ENCODE assay signal across 27 cellular contexts in the genomic region with DNA sequence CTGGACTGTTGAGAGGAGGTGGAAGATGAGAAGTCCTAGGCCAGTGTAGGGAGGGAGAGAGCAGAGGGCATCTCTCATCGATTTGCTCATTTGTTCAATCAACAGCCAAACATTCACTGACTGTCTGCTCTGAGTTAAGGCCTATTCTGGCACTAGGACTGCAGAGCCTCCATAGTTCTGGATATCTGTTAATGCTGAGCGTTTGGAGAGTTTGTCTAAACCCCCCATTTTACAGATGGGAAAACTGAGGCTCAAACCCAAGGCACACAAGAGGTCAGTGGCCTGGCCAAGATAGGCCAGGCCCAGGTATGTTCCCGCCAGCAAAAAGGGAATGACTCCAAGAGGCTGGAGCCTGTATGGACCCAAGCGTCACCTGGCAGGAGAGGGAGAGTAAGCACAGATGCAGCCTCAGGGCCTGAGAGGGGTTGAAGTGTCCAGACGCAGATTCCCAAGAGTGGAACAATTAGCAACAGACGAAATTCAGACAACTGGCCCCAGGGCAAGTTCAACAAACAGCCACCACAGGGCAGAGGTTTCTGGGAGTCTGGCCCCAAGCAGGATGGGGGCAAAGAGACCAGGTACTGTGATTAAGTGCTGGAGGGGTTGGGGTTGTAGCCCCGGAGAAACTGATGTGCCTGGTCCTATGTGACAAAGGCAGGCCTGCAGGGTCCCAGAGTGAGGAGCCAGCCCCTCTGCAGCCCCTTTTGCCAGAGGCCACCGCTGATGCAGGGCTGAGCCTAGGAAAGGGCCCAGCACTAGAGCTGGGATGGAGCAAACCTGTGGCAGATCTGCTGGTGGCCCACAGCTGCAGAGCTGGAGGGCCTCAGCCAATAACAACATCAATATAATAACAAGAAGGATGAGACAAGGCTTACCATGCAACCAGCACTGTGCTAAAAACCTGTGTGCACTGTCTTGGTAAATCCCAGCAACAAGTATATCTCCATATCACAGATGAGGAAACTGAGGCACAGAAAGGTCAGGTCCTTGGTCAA.
DNase-seq lines count a peak whose midpoint lies in the region; ATAC-seq and TF ChIP-seq lines count a peak whose summit lies in the region.
"Had no signal": no experiment of that assay in that cellular context is flagged by ENCODE, and none has a peak within 500 bp of the region (broad histone marks: within the 10 kb centered on the region; RNA-seq: fewer than 3 reads in every experiment).

No MANE protein-coding gene starts in this region.

- H3K9me3 Mint-ChIP-seq in stimulated activated memory B cell treated with anti-CD40 and anti-IgM and Interleukin-4, amounts not matched to agents 10 μg/mL and 1 μg/mL and 100 μg/mL, for 72 hours: no peaks in the 10 kb centered on the region
- H3K9me3 Mint-ChIP-seq: activated naive CD8-positive, alpha-beta T cell treated with anti-CD3 and anti-CD28 coated beads, Interleukin-2, amount 50 U/mL, for 24 hours; activated T-cell treated with anti-CD3 and anti-CD28 coated beads, Interleukin-2, amount 50 U/mL, for 4 hours; CD4-positive, alpha-beta T cell; central memory CD8-positive, alpha-beta T cell; T-helper 2 cell treated with Interferon-gamma antibody and Interleukin-4, amounts not matched to agents 5 μg/mL and 100 μg/mL, for 36 hours had no signal

- intact Hi-C loops in tibial artery (cut with DNase I; ENCODE audit: low total_unique reads): no loop called here

- TF ChIP-seq CTCF in tibial artery (IDR thresholded peaks at IDR 0.05): no peak

- no peaks in the 10 kb centered on the region for H3K4me1 Mint-ChIP-seq in stimulated activated memory B cell treated with anti-CD40 and anti-IgM and Interleukin-4, amounts not matched to agents 10 μg/mL and 1 μg/mL and 100 μg/mL, for 72 hours
- H3K4me1 Mint-ChIP-seq: activated CD4-positive, alpha-beta T cell treated with anti-CD3 and anti-CD28 coated beads for 36 hours; activated naive CD8-positive, alpha-beta T cell treated with anti-CD3 and anti-CD28 coated beads, Interleukin-2, amount 50 U/mL, for 24 hours; central memory CD8-positive, alpha-beta T cell had no signal

- no peak overlapping the region for H3K4me3 Mint-ChIP-seq in stimulated activated memory B cell treated with anti-CD40 and anti-IgM and Interleukin-4, amounts not matched to agents 10 μg/mL and 1 μg/mL and 100 μg/mL, for 72 hours
- H3K4me3 Mint-ChIP-seq: activated CD4-positive, alpha-beta T cell treated with anti-CD3 and anti-CD28 coated beads for 36 hours; activated naive CD8-positive, alpha-beta T cell treated with anti-CD3 and anti-CD28 coated beads, Interleukin-2, amount 50 U/mL, for 24 hours; activated T-cell treated with anti-CD3 and anti-CD28 coated beads, Interleukin-2, amount 50 U/mL, for 4 hours; CD4-positive, alpha-beta T cell; central memory CD8-positive, alpha-beta T cell; T-helper 2 cell treated with Interferon-gamma antibody and Interleukin-4, amounts not matched to agents 5 μg/mL and 100 μg/mL, for 36 hours had no signal

- H3K27ac ChIP-seq in tibial artery: no peak overlapping the region
- H3K27ac ChIP-seq: gastroesophageal sphincter, hepatocyte, parathyroid adenoma had no signal

- no peaks in the 10 kb centered on the region for H3K27me3 ChIP-seq in tibial artery
- H3K27me3 ChIP-seq: gastroesophageal sphincter, hepatocyte had no signal

- H3K27ac Mint-ChIP-seq in stimulated activated memory B cell treated with anti-CD40 and anti-IgM and Interleukin-4, amounts not matched to agents 10 μg/mL and 1 μg/mL and 100 μg/mL, for 72 hours: peak overlapping the region; percentile 13
- H3K27ac Mint-ChIP-seq: activated CD4-positive, alpha-beta T cell treated with anti-CD3 and anti-CD28 coated beads for 36 hours; activated naive CD8-positive, alpha-beta T cell treated with anti-CD3 and anti-CD28 coated beads, Interleukin-2, amount 50 U/mL, for 24 hours; CD4-positive, alpha-beta T cell; T-helper 2 cell treated with Interferon-gamma antibody and Interleukin-4, amounts not matched to agents 5 μg/mL and 100 μg/mL, for 36 hours had no signal

- H3K9me3 ChIP-seq in tibial artery: no peaks in the 10 kb centered on the region
- H3K9me3 ChIP-seq: gastroesophageal sphincter had no signal

- no peak overlapping the region for H3K4me3 ChIP-seq in tibial artery
- H3K4me3 ChIP-seq: gastroesophageal sphincter, hepatocyte had no signal

- H3K27me3 Mint-ChIP-seq in stimulated activated memory B cell treated with anti-CD40 and anti-IgM and Interleukin-4, amounts not matched to agents 10 μg/mL and 1 μg/mL and 100 μg/mL, for 72 hours: no peaks in the 10 kb centered on the region
- H3K27me3 Mint-ChIP-seq: activated CD4-positive, alpha-beta T cell treated with anti-CD3 and anti-CD28 coated beads for 36 hours; CD4-positive, alpha-beta T cell had no signal

- H3K36me3 Mint-ChIP-seq in stimulated activated memory B cell treated with anti-CD40 and anti-IgM and Interleukin-4, amounts not matched to agents 10 μg/mL and 1 μg/mL and 100 μg/mL, for 72 hours: no peaks in the 10 kb centered on the region

- no peaks in the 10 kb centered on the region for H3K36me3 ChIP-seq in tibial artery
- H3K36me3 ChIP-seq: gastroesophageal sphincter had no signal

- H3K4me1 ChIP-seq in tibial artery: no peaks in the 10 kb centered on the region
- H3K4me1 ChIP-seq: parathyroid adenoma had no signal

- DNase-seq in NCI-H1417 (lab: John Stamatoyannopoulos, UW) (peak in 2 of 3 experiments; percentile 56 to 86), NCI-H1417 treated with DMSO at 0.1 percent for 48 hours (lab: John Stamatoyannopoulos, UW) (no peak), NCI-H524 treated with DMSO at 0.1 percent for 48 hours (lab: John Stamatoyannopoulos, UW) (peak; percentile 26), left lobe of liver (ENCODE audit: low spot score) (no peak), NCI-H2227 treated with DMSO at 0.1 percent for 48 hours (lab: John Stamatoyannopoulos, UW) (no peak), tibial artery (no peak), NOMO-1 treated with dmso at 0.1 percent for 144 hours (lab: John Stamatoyannopoulos, UW; ENCODE audit: unreplicated experiment) (no peak)
- DNase-seq: 8988T; activated CD4-positive, alpha-beta T cell treated with anti-CD3 and anti-CD28 coated beads for 36 hours; activated naive CD8-positive, alpha-beta T cell treated with anti-CD3 and anti-CD28 coated beads, Interleukin-2, amount 50 U/mL, for 24 hours; activated T-cell treated with anti-CD3 and anti-CD28 coated beads, Interleukin-2, amount 50 U/mL, for 4 hours; CD4-positive, alpha-beta T cell; EL; Karpas-422; left ventricle myocardium superior; MV-4-11; NCI-H187 treated with DMSO at 0.1 percent for 48 hours; OCI-M1; right cardiac atrium; stimulated activated CD4-positive, alpha-beta T cell treated with anti-CD3 and anti-CD28 coated beads, Interleukin-2, amount 100 ng/mL, for 48 hours; substantia nigra had no signal

- ATAC-seq in left lobe of liver: peak; percentile 50
- ATAC-seq in stimulated activated memory B cell treated with anti-CD40 and anti-IgM and Interleukin-4, amounts not matched to agents 10 μg/mL and 1 μg/mL and 100 μg/mL, for 72 hours: no peak
- ATAC-seq: activated CD4-positive, alpha-beta T cell treated with anti-CD3 and anti-CD28 coated beads for 36 hours; activated naive CD8-positive, alpha-beta T cell treated with anti-CD3 and anti-CD28 coated beads, Interleukin-2, amount 50 U/mL, for 24 hours; activated T-cell treated with anti-CD3 and anti-CD28 coated beads, Interleukin-2, amount 50 U/mL, for 4 hours; gastroesophageal sphincter; left ventricle myocardium superior; right cardiac atrium had no signal

Comparison
In these comparisons a context has a peak if more than half of its experiments do, and no peak if none do; other contexts are left out.
1. DNase-seq: peak in NCI-H1417 (2 of 3) and NCI-H524 treated with DMSO at 0.1 percent for 48 hours (single experiment); none in NCI-H1417 treated with DMSO at 0.1 percent for 48 hours (single experiment), left lobe of liver (single experiment), NCI-H2227 treated with DMSO at 0.1 percent for 48 hours (single experiment), tibial artery (0 of 2) and NOMO-1 treated with dmso at 0.1 percent for 144 hours (single experiment).